ENCODE assay signal across 8 cellular contexts in genomic region chr22:30609260-30610185, GRCh38. TPM values are rescaled to one million over a fixed set of nuclear protein-coding genes. Genes with fewer than 3 reads are reported as not detected.
DNase-seq lines count a peak whose midpoint lies in the region; ATAC-seq and TF ChIP-seq lines count a peak whose summit lies in the region.

No MANE protein-coding gene starts in this region.

- intact Hi-C loops in spleen (cut with DNase I; ENCODE audit: low total_unique reads): no loop called here

- H3K4me3 Mint-ChIP-seq in activated CD4-positive, alpha-beta T cell treated with anti-CD3 and anti-CD28 coated beads, Interleukin-2, amount 10 ng/mL, durations not matched to agents 7 days and 5 days: no peak overlapping the region
- H3K4me3 Mint-ChIP-seq in activated naive CD8-positive, alpha-beta T cell treated with anti-CD3 and anti-CD28 coated beads for 36 hours: no peak overlapping the region

- H3K4me2 ChIP-seq in KMS-11: peak overlapping the region; percentile 74

- no peaks in the 10 kb centered on the region for H3K9me3 Mint-ChIP-seq in activated CD4-positive, alpha-beta T cell treated with anti-CD3 and anti-CD28 coated beads, Interleukin-2, amount 10 ng/mL, durations not matched to agents 7 days and 5 days
- no peaks in the 10 kb centered on the region for H3K9me3 Mint-ChIP-seq in activated naive CD8-positive, alpha-beta T cell treated with anti-CD3 and anti-CD28 coated beads for 36 hours

- H3K9ac ChIP-seq in KMS-11: peak overlapping the region; percentile 55; the same call in 1 of the 2 replicates

- CTCF ChIA-PET in activated CD4-positive, alpha-beta T cell treated with anti-CD3 and anti-CD28 coated beads, Interleukin-2, amount 10 ng/mL, durations not matched to agents 7 days and 5 days (lab: Charles Lee): interaction anchor here (0.6 to 1.5 kb wide), 4 partner anchors 10 to 132 kb away, joined by 3 to 10 read pairs (median 3); no protein-coding TSS in a partner anchor

- H2AFZ ChIP-seq in KMS-11 (ENCODE audit: low read depth): peak overlapping the region; percentile 11; the same call in 1 of the 2 replicates

- POLR2A ChIA-PET in activated CD4-positive, alpha-beta T cell treated with anti-CD3 and anti-CD28 coated beads, Interleukin-2, amount 10 ng/mL, durations not matched to agents 7 days and 5 days (lab: Charles Lee): no interaction called here

- H3K4me1 ChIP-seq in KMS-11 (ENCODE audit: low read depth, poor library complexity, severe bottlenecking) (peaks cover 58% of the 10 kb centered on the region), spleen (peaks cover 25 to 63% (median 54%) of the 10 kb centered on the region in 6 donors)

- no peak for TF ChIP-seq POLR2A in spleen (IDR thresholded peaks at IDR 0.05)

- TF ChIP-seq CTCF in KMS-11 (conservative IDR thresholded peaks at IDR 0.05; ENCODE audit: low read depth, low read length) (no peak), spleen (IDR thresholded peaks at IDR 0.05 in 8 of 11, conservative IDR thresholded peaks at IDR 0.05 in 3 of 11) (no peak)

- no peaks in the 10 kb centered on the region for H3K27me3 ChIP-seq in KMS-11 (ENCODE audit: insufficient read depth, low read depth)
- H3K27me3 ChIP-seq in spleen (replicated peaks in 1 of 7): no peaks in the 10 kb centered on the region

- peak overlapping the region; percentile 83 for H3K27ac ChIP-seq in KMS-11
- H3K27ac ChIP-seq in spleen: peak overlapping the region; percentile 29 to 88 (median 76)

- peaks cover 1% of the 10 kb centered on the region for H3K27me3 Mint-ChIP-seq in activated CD4-positive, alpha-beta T cell treated with anti-CD3 and anti-CD28 coated beads, Interleukin-2, amount 10 ng/mL, durations not matched to agents 7 days and 5 days
- peaks cover 10% of the 10 kb centered on the region for H3K27me3 Mint-ChIP-seq in activated naive CD8-positive, alpha-beta T cell treated with anti-CD3 and anti-CD28 coated beads for 36 hours

- H3K27ac Mint-ChIP-seq in activated CD4-positive, alpha-beta T cell treated with anti-CD3 and anti-CD28 coated beads, Interleukin-2, amount 10 ng/mL, durations not matched to agents 7 days and 5 days: peak overlapping the region; percentile 25
- H3K27ac Mint-ChIP-seq in activated naive CD8-positive, alpha-beta T cell treated with anti-CD3 and anti-CD28 coated beads for 36 hours: peak overlapping the region; percentile 3

- no peaks in the 10 kb centered on the region for H4K20me1 ChIP-seq in KMS-11 (ENCODE audit: insufficient read depth)

- H3K4me3 ChIP-seq in KMS-11 (IDR thresholded peaks at IDR 0.05; ENCODE audit: insufficient read depth, low read depth, low read length) (no peak overlapping the region), spleen (peak overlapping the region in 3 of 8 donors; percentile 13 to 54 (median 38))

- peaks cover 5% of the 10 kb centered on the region; the same call in 1 of the 2 replicates for H3K79me2 ChIP-seq in KMS-11 (ENCODE audit: insufficient read depth, low read depth)

- H3K36me3 ChIP-seq in KMS-11 (ENCODE audit: insufficient read depth): no peaks in the 10 kb centered on the region
- H3K36me3 ChIP-seq in spleen: peaks cover 0 to 40% (median 7%) of the 10 kb centered on the region in 6 donors

- no peaks in the 10 kb centered on the region for H3K9me3 ChIP-seq in spleen

- 45 to 50% (median 47%) methylated on average over 17 of the region's 17 CpGs for WGBS in spleen, 5 donors

- H3K4me1 Mint-ChIP-seq in activated CD4-positive, alpha-beta T cell treated with anti-CD3 and anti-CD28 coated beads, Interleukin-2, amount 10 ng/mL, durations not matched to agents 7 days and 5 days: peaks cover 43% of the 10 kb centered on the region
- peaks cover 26% of the 10 kb centered on the region for H3K4me1 Mint-ChIP-seq in activated naive CD8-positive, alpha-beta T cell treated with anti-CD3 and anti-CD28 coated beads for 36 hours

- no peak for ATAC-seq in HG03521 (IDR thresholded peaks at IDR 0.05; ENCODE audit: unreplicated experiment)

- DNase-seq in activated CD4-positive, alpha-beta T cell treated with anti-CD3 and anti-CD28 coated beads, Interleukin-2, amount 10 ng/mL, durations not matched to agents 7 days and 5 days: peak; percentile 40
- DNase-seq in activated CD4-positive, alpha-beta T cell treated with anti-CD3 and anti-CD28 coated beads for 1 hour: no peak
- DNase-seq in activated naive CD8-positive, alpha-beta T cell treated with anti-CD3 and anti-CD28 coated beads for 36 hours: peak; percentile 50
- DNase-seq in hepatic stellate cell (ENCODE audit: low spot score): peak; percentile 89
- DNase-seq in spleen: no peak
- no peak for DNase-seq in NCI-H345 treated with DMSO at 0.1 percent for 48 hours (lab: John Stamatoyannopoulos, UW; ENCODE audit: unreplicated experiment)

- no peaks in the 10 kb centered on the region for H3K36me3 Mint-ChIP-seq in activated CD4-positive, alpha-beta T cell treated with anti-CD3 and anti-CD28 coated beads, Interleukin-2, amount 10 ng/mL, durations not matched to agents 7 days and 5 days (ENCODE audit: low read depth)
- H3K36me3 Mint-ChIP-seq in activated naive CD8-positive, alpha-beta T cell treated with anti-CD3 and anti-CD28 coated beads for 36 hours: no peaks in the 10 kb centered on the region

RNA-seq across cellular contexts. Expression of gene TCN2, which starts 2.5 kb away (rescaled TPM):
- under 1 TPM; 0.32 to 0.54 TPM for total RNA-seq in activated CD4-positive, alpha-beta T cell treated with anti-CD3 and anti-CD28 coated beads, Interleukin-2, amount 10 ng/mL, durations not matched to agents 7 days and 5 days
- total RNA-seq in activated naive CD8-positive, alpha-beta T cell treated with anti-CD3 and anti-CD28 coated beads for 36 hours: under 1 TPM; 0.48 to 0.64 TPM
- total RNA-seq in spleen: 100 to 1,000 TPM in 1 of 7 donors, 10 to 100 TPM in 6; 23.8 to 110 (median 73.7) TPM
- polyA plus RNA-seq in spleen: 10 to 100 TPM in 1 of 3 donors, 1 to 10 TPM in 2; 7.3 to 23.1 (median 9.7) TPM

RNA-seq across cellular contexts. Expression of gene PES1, which starts 17.8 kb away (rescaled TPM):
- total RNA-seq in activated CD4-positive, alpha-beta T cell treated with anti-CD3 and anti-CD28 coated beads, Interleukin-2, amount 10 ng/mL, durations not matched to agents 7 days and 5 days: 10 to 100 TPM; 58.5 to 62.7 TPM
- total RNA-seq in activated naive CD8-positive, alpha-beta T cell treated with anti-CD3 and anti-CD28 coated beads for 36 hours: 100 to 1,000 TPM; 196 to 199 TPM
- total RNA-seq in spleen: 10 to 100 TPM; 39.0 to 61.5 (median 49.5) TPM
- polyA plus RNA-seq in spleen: 10 to 100 TPM; 45.4 to 72.7 (median 49.0) TPM

RNA-seq across cellular contexts. Expression of gene SLC35E4, which starts 26.1 kb away (rescaled TPM):
- total RNA-seq in activated CD4-positive, alpha-beta T cell treated with anti-CD3 and anti-CD28 coated beads, Interleukin-2, amount 10 ng/mL, durations not matched to agents 7 days and 5 days: 1 to 10 TPM; 1.8 to 2.5 TPM
- total RNA-seq in activated naive CD8-positive, alpha-beta T cell treated with anti-CD3 and anti-CD28 coated beads for 36 hours: 1 to 10 TPM; 3.2 to 3.6 TPM
- total RNA-seq in spleen: 1 to 10 TPM; 2.2 to 6.7 (median 4.7) TPM
- 1 to 10 TPM in 1 of 3 donors, under 1 TPM in 2; 0.37 to 1.6 (median 0.94) TPM for polyA plus RNA-seq in spleen

RNA-seq across cellular contexts. Expression of gene GAL3ST1, which starts 35.1 kb away (rescaled TPM):
- total RNA-seq in activated CD4-positive, alpha-beta T cell treated with anti-CD3 and anti-CD28 coated beads, Interleukin-2, amount 10 ng/mL, durations not matched to agents 7 days and 5 days: not detected
- not detected for total RNA-seq in activated naive CD8-positive, alpha-beta T cell treated with anti-CD3 and anti-CD28 coated beads for 36 hours
- 1 to 10 TPM in 1 of 7 donors, under 1 TPM in 1, not detected in 5; 0.69 to 2.1 TPM for total RNA-seq in spleen
- polyA plus RNA-seq in spleen: under 1 TPM; 0.15 to 0.51 (median 0.17) TPM

RNA-seq across cellular contexts. Expression of gene DUSP18, which starts 58.2 kb away (rescaled TPM):
- 10 to 100 TPM in 1 of 2 experiments, 1 to 10 TPM in 1; 9.8 to 12.2 TPM for total RNA-seq in activated CD4-positive, alpha-beta T cell treated with anti-CD3 and anti-CD28 coated beads, Interleukin-2, amount 10 ng/mL, durations not matched to agents 7 days and 5 days
- 1 to 10 TPM; 4.8 to 5.6 TPM for total RNA-seq in activated naive CD8-positive, alpha-beta T cell treated with anti-CD3 and anti-CD28 coated beads for 36 hours
- 10 to 100 TPM in 5 of 7 donors, 1 to 10 TPM in 2; 9.5 to 16.3 (median 12.4) TPM for total RNA-seq in spleen
- 1 to 10 TPM; 1.5 to 4.4 (median 2.3) TPM for polyA plus RNA-seq in spleen

Comparison
In these comparisons a context has a peak if more than half of its experiments do, and no peak if none do; other contexts are left out.
1. DNase-seq: peak in activated CD4-positive, alpha-beta T cell treated with anti-CD3 and anti-CD28 coated beads, Interleukin-2, amount 10 ng/mL, durations not matched to agents 7 days and 5 days (single experiment), activated naive CD8-positive, alpha-beta T cell treated with anti-CD3 and anti-CD28 coated beads for 36 hours (single experiment) and hepatic stellate cell (single experiment); none in activated CD4-positive, alpha-beta T cell treated with anti-CD3 and anti-CD28 coated beads for 1 hour (single experiment), spleen (single experiment) and NCI-H345 treated with DMSO at 0.1 percent for 48 hours (single experiment).
2. RNA of gene TCN2, which starts 2.5 kb away (total RNA-seq): 23.8 to 110 TPM in spleen; 0.48 to 0.64 TPM in activated naive CD8-positive, alpha-beta T cell treated with anti-CD3 and anti-CD28 coated beads for 36 hours and 0.32 to 0.54 TPM in activated CD4-positive, alpha-beta T cell treated with anti-CD3 and anti-CD28 coated beads, Interleukin-2, amount 10 ng/mL, durations not matched to agents 7 days and 5 days; every median in the first group is over 10 times any median in the second.